1 cellular context compared by ENCODE assay signal in genomic region chr2:222919841-222920609, GRCh38.
A peak's percentile ranks its signal among the peaks of the same experiment; 100 is the strongest.
TF ChIP-seq lines count a peak whose summit lies in the region.

No MANE protein-coding gene starts in this region.

TF ChIP-seq in K562, 482 proteins besides CTCF, POLR2A, EP300 and RAD21 (continued from another document and continues in another):
- peak; percentile 99 for TF ChIP-seq HMBOX1 (IDR thresholded peaks at IDR 0.05)
- TF ChIP-seq MLLT1 (IDR thresholded peaks at IDR 0.05): 0 out of 4 replicates have a peak, but pooled peaks of 1 of the 2 experiments have one; percentile 19
- TF ChIP-seq ARID3A (IDR thresholded peaks at IDR 0.05; ENCODE audit: borderline replicate concordance, low read depth, low read length): peak; percentile 37; the same call in 1 of the 2 replicates
- no peak for TF ChIP-seq RBM15 (IDR thresholded peaks at IDR 0.05; ENCODE audit: insufficient read depth, low read length)
- no peak for TF ChIP-seq RHOXF2B (CRISPR knock-in tag; conservative IDR thresholded peaks at IDR 0.05)
- TF ChIP-seq NKRF (IDR thresholded peaks at IDR 0.05; ENCODE audit: borderline replicate concordance): no peak
- 0 out of 2 replicates have a peak, but pooled peaks have one; percentile 68 for TF ChIP-seq TOE1 (IDR thresholded peaks at IDR 0.05; ENCODE audit: borderline replicate concordance)
- TF ChIP-seq TOE1 (CRISPR knock-in tag; IDR thresholded peaks at IDR 0.05; ENCODE audit: borderline replicate concordance, low read depth): no peak
- peak in 1 of 2 experiments; percentile 43; a peak in 1 of 4 replicates for TF ChIP-seq TRIM24 (IDR thresholded peaks at IDR 0.05)
- TF ChIP-seq XRCC5 (IDR thresholded peaks at IDR 0.05; ENCODE audit: low read depth, low read length): no peak
- TF ChIP-seq JUNB (CRISPR knock-in tag; conservative IDR thresholded peaks at IDR 0.05): peak; percentile 45; the same call in 1 of the 2 replicates
- TF ChIP-seq ZBTB2 (IDR thresholded peaks at IDR 0.05): no peak
- TF ChIP-seq FOXO4 (CRISPR knock-in tag; IDR thresholded peaks at IDR 0.05): no peak
- peak; percentile 76 for TF ChIP-seq SMARCA4 (IDR thresholded peaks at IDR 0.05)
- TF ChIP-seq STAT5A (IDR thresholded peaks at IDR 0.05; ENCODE audit: borderline replicate concordance, low read length): peak; percentile 29; the same call in 1 of the 2 replicates
- 0 out of 2 replicates have a peak, but pooled peaks have one; percentile 24 for TF ChIP-seq MTA3 (IDR thresholded peaks at IDR 0.05; ENCODE audit: borderline replicate concordance)
- TF ChIP-seq LEF1 (IDR thresholded peaks at IDR 0.05): no peak
- TF ChIP-seq MEIS2 (IDR thresholded peaks at IDR 0.05; ENCODE audit: partially characterized antibody): peak; percentile 14
- no peak for TF ChIP-seq ERF (CRISPR knock-in tag; IDR thresholded peaks at IDR 0.05)
- peak; percentile 87 for TF ChIP-seq JUN (IDR thresholded peaks at IDR 0.05; ENCODE audit: borderline replicate concordance, low read depth, low read length)
- TF ChIP-seq JUN (CRISPR knock-in tag; IDR thresholded peaks at IDR 0.05; ENCODE audit: borderline replicate concordance): no peak
- TF ChIP-seq PML (IDR thresholded peaks at IDR 0.05; ENCODE audit: low read length): no peak
- TF ChIP-seq CEBPB (tag; IDR thresholded peaks at IDR 0.05): no peak
- TF ChIP-seq MTF1 (CRISPR knock-in tag; IDR thresholded peaks at IDR 0.05; ENCODE audit: borderline replicate concordance): no peak
- TF ChIP-seq DNMT1 (IDR thresholded peaks at IDR 0.05): no peak
- no peak for TF ChIP-seq MNT (conservative IDR thresholded peaks at IDR 0.05)
- no peak for TF ChIP-seq TSHZ1 (CRISPR knock-in tag; IDR thresholded peaks at IDR 0.05)
- TF ChIP-seq EWSR1 (IDR thresholded peaks at IDR 0.05; ENCODE audit: borderline replicate concordance, low read depth, partially characterized antibody): no peak
- no peak for TF ChIP-seq ESRRB (CRISPR knock-in tag; IDR thresholded peaks at IDR 0.05; ENCODE audit: borderline replicate concordance)
- TF ChIP-seq SMARCA5 (IDR thresholded peaks at IDR 0.05): no peak
- TF ChIP-seq EHMT2 (IDR thresholded peaks at IDR 0.05): peak; percentile 58
- TF ChIP-seq ZNF280B (CRISPR knock-in tag; IDR thresholded peaks at IDR 0.05): no peak
- 0 out of 2 replicates have a peak, but pooled peaks have one; percentile 21 for TF ChIP-seq MTA1 (IDR thresholded peaks at IDR 0.05; ENCODE audit: borderline replicate concordance)
- no peak for TF ChIP-seq ELF4 (CRISPR knock-in tag; IDR thresholded peaks at IDR 0.05)
- peak; percentile 76 for TF ChIP-seq SMARCE1 (IDR thresholded peaks at IDR 0.05)
- TF ChIP-seq SRSF7 (optimal IDR thresholded peaks at IDR 0.05; ENCODE audit: low read depth, low read length): no peak
- TF ChIP-seq ZBTB26 (CRISPR knock-in tag; IDR thresholded peaks at IDR 0.05): no peak
- TF ChIP-seq FOS (IDR thresholded peaks at IDR 0.05; ENCODE audit: extremely low read depth, insufficient read length): peak; percentile 40
- TF ChIP-seq CBFA2T3 (IDR thresholded peaks at IDR 0.05): peak; percentile 11; the same call in 1 of the 2 replicates
- no peak for TF ChIP-seq SNRNP70 (optimal IDR thresholded peaks at IDR 0.05; ENCODE audit: low read depth, low read length)
- TF ChIP-seq CBX2 (IDR thresholded peaks at IDR 0.05; ENCODE audit: insufficient read depth, low read length, poor library complexity, severe bottlenecking): no peak
- TF ChIP-seq TCF7L2 (IDR thresholded peaks at IDR 0.05; ENCODE audit: low read depth, low read length): no peak
- TF ChIP-seq MYBL2 (IDR thresholded peaks at IDR 0.05; ENCODE audit: low read depth): no peak
- TF ChIP-seq MYBL2 (CRISPR knock-in tag; IDR thresholded peaks at IDR 0.05; ENCODE audit: borderline replicate concordance): no peak
- TF ChIP-seq JUND (IDR thresholded peaks at IDR 0.05; ENCODE audit: borderline replicate concordance, low read depth, low read length): peak; percentile 97
- TF ChIP-seq JUND (tag; IDR thresholded peaks at IDR 0.05; ENCODE audit: borderline replicate concordance, low read depth, low read length): peak; percentile 97
- TF ChIP-seq NFE2 (IDR thresholded peaks at IDR 0.05; ENCODE audit: low read depth): 0 out of 2 replicates have a peak, but pooled peaks have one; percentile 15
- 0 out of 2 replicates have a peak, but pooled peaks have one; percentile 26 for TF ChIP-seq CTBP1 (IDR thresholded peaks at IDR 0.05; ENCODE audit: borderline replicate concordance)
- TF ChIP-seq SOX6 (IDR thresholded peaks at IDR 0.05): peak; percentile 25; the same call in 1 of the 2 replicates
